ENCODE assay signal across 15 cellular contexts in genomic region chr12:52164624-52165023, GRCh38. TPM values are rescaled to one million over a fixed set of nuclear protein-coding genes. Genes with fewer than 3 reads are reported as not detected.
DNase-seq lines count a peak whose midpoint lies in the region; ATAC-seq and TF ChIP-seq lines count a peak whose summit lies in the region.
"Had no signal": no experiment of that assay in that cellular context is flagged by ENCODE, and none has a peak within 500 bp of the region (broad histone marks: within the 10 kb centered on the region; RNA-seq: fewer than 3 reads in every experiment).

No MANE protein-coding gene starts in this region.

- H4K8ac ChIP-seq in mesendoderm (ENCODE audit: low read depth, low read length) = no peak overlapping the region

- H3K27ac ChIP-seq in KMS-11 (no peak overlapping the region), SJSA1 (peak overlapping the region; percentile 73), mesendoderm (ENCODE audit: low read depth, low read length) (no peak overlapping the region)
- H3K27ac ChIP-seq: brain microvascular endothelial cell, dorsolateral prefrontal cortex had no signal

- intact Hi-C loops in activated CD4-positive, alpha-beta T cell treated with anti-CD3 and anti-CD28 coated beads for 36 hours (cut with DNase I, micrococcal nuclease) = no loop called here

- ATAC-seq in GM19397 (IDR thresholded peaks at IDR 0.05; ENCODE audit: unreplicated experiment) = no peak
- no peak for ATAC-seq in GM21447 (IDR thresholded peaks at IDR 0.05; ENCODE audit: unreplicated experiment)
- ATAC-seq in activated CD4-positive, alpha-beta T cell treated with anti-CD3 and anti-CD28 coated beads for 36 hours = no peak

- TF ChIP-seq CTCF in KMS-11 (conservative IDR thresholded peaks at IDR 0.05; ENCODE audit: low read depth, low read length) = no peak

- no peak overlapping the region for H3K4me2 ChIP-seq in KMS-11
- H3K4me2 ChIP-seq in mesendoderm (ENCODE audit: low read length) = no peak overlapping the region

- H3K4me1 ChIP-seq in KMS-11 (ENCODE audit: low read depth, poor library complexity, severe bottlenecking) (peaks cover 7% of the 10 kb centered on the region), SJSA1 (replicated peaks) (peaks cover 59% of the 10 kb centered on the region), mesendoderm (ENCODE audit: control insufficient read depth, low read depth, low read length) (peaks cover 1% of the 10 kb centered on the region)

- H3K36me3 Mint-ChIP-seq in activated CD4-positive, alpha-beta T cell treated with anti-CD3 and anti-CD28 coated beads for 36 hours (ENCODE audit: low read depth) = no peaks in the 10 kb centered on the region
- H3K36me3 Mint-ChIP-seq: activated naive CD8-positive, alpha-beta T cell treated with anti-CD3 and anti-CD28 coated beads for 36 hours had no signal

- H3K27me3 ChIP-seq in KMS-11 (ENCODE audit: insufficient read depth, low read depth) (no peaks in the 10 kb centered on the region), SJSA1 (replicated peaks) (no peaks in the 10 kb centered on the region), mesendoderm (ENCODE audit: insufficient read depth, low read length, poor library complexity) (no peaks in the 10 kb centered on the region)
- H3K27me3 ChIP-seq: brain microvascular endothelial cell, dorsolateral prefrontal cortex, pancreas had no signal

- H2BK15ac ChIP-seq in mesendoderm (replicated peaks; ENCODE audit: low read depth) = no peak overlapping the region

- no peak overlapping the region for H3K4me3 Mint-ChIP-seq in activated CD4-positive, alpha-beta T cell treated with anti-CD3 and anti-CD28 coated beads for 36 hours
- H3K4me3 Mint-ChIP-seq: activated B cell treated with CpG ODN at 0.5 μM for 24 hours; activated naive CD8-positive, alpha-beta T cell treated with anti-CD3 and anti-CD28 coated beads for 36 hours; activated T-helper 1 cell treated with anti-CD3 and anti-CD28 coated beads, Interleukin-12 subunit alpha, Interleukin-12 subunit beta, Interleukin-2, Interleukin-4 antibody, amounts not matched to agents 30 ng/mL and 10 ng/mL and 1 ng/mL, durations not matched to agents 14 hours and 24 hours and 36 hours; T-helper 2 cell treated with Interferon-gamma antibody and Interleukin-4, amounts not matched to agents 5 μg/mL and 100 μg/mL, for 36 hours had no signal

- no peaks in the 10 kb centered on the region for H3K79me1 ChIP-seq in mesendoderm (ENCODE audit: low read length)

- DNase-seq in Caki2 (ENCODE audit: low read depth) (peak; percentile 37), SJSA1 (ENCODE audit: low read depth in 1 of 2, low spot score in 2 of 2) (peak; percentile 95 to 98), mesendoderm (peak; percentile 84), activated T-cell treated with anti-CD3 and anti-CD28 coated beads for 4 hours (no peak)
- no peak for DNase-seq in activated CD4-positive, alpha-beta T cell treated with anti-CD3 and anti-CD28 coated beads for 36 hours
- DNase-seq: activated B cell treated with CpG ODN at 0.5 μM for 24 hours had no signal

- H3K27me3 Mint-ChIP-seq in activated CD4-positive, alpha-beta T cell treated with anti-CD3 and anti-CD28 coated beads for 36 hours = no peaks in the 10 kb centered on the region
- H3K27me3 Mint-ChIP-seq: activated naive CD8-positive, alpha-beta T cell treated with anti-CD3 and anti-CD28 coated beads for 36 hours had no signal

- H3K18ac ChIP-seq in mesendoderm (ENCODE audit: low read length) = no peak overlapping the region

- H3K79me2 ChIP-seq in KMS-11 (ENCODE audit: insufficient read depth, low read depth) (no peaks in the 10 kb centered on the region), mesendoderm (ENCODE audit: control insufficient read depth, insufficient read depth, low read length) (no peaks in the 10 kb centered on the region)

- no peaks in the 10 kb centered on the region for H3K9me3 Mint-ChIP-seq in activated CD4-positive, alpha-beta T cell treated with anti-CD3 and anti-CD28 coated beads for 36 hours (ENCODE audit: low read depth)
- H3K9me3 Mint-ChIP-seq: activated B cell treated with CpG ODN at 0.5 μM for 24 hours; activated naive CD8-positive, alpha-beta T cell treated with anti-CD3 and anti-CD28 coated beads for 36 hours; activated T-helper 1 cell treated with anti-CD3 and anti-CD28 coated beads, Interleukin-12 subunit alpha, Interleukin-12 subunit beta, Interleukin-2, Interleukin-4 antibody, amounts not matched to agents 30 ng/mL and 10 ng/mL and 1 ng/mL, durations not matched to agents 14 hours and 24 hours and 36 hours; T-helper 2 cell treated with Interferon-gamma antibody and Interleukin-4, amounts not matched to agents 5 μg/mL and 100 μg/mL, for 36 hours had no signal

- H2BK120ac ChIP-seq in mesendoderm (ENCODE audit: low read depth, low read length) = no peak overlapping the region

- no peak overlapping the region for H4K5ac ChIP-seq in mesendoderm (ENCODE audit: low read length)

- H2AK5ac ChIP-seq in mesendoderm (ENCODE audit: low read length) = no peak overlapping the region

- CTCF ChIA-PET in activated CD4-positive, alpha-beta T cell treated with anti-CD3 and anti-CD28 coated beads for 36 hours (lab: Charles Lee) = interaction anchor here (1.1 to 1.5 kb wide), 3 partner anchors 8 to 729 kb away, joined by 3 read pairs; no protein-coding TSS in a partner anchor

- H3K4me3 ChIP-seq in KMS-11 (IDR thresholded peaks at IDR 0.05; ENCODE audit: insufficient read depth, low read depth, low read length) (no peak overlapping the region), SJSA1 (no peak overlapping the region), mesendoderm (ENCODE audit: low read length) (no peak overlapping the region)
- H3K4me3 ChIP-seq: dorsolateral prefrontal cortex, pancreas had no signal

- no peak overlapping the region for H3K56ac ChIP-seq in mesendoderm (ENCODE audit: low read length)

- POLR2A ChIA-PET in activated CD4-positive, alpha-beta T cell treated with anti-CD3 and anti-CD28 coated beads for 36 hours (lab: Charles Lee) = no interaction called here

- no peaks in the 10 kb centered on the region for H4K20me1 ChIP-seq in KMS-11 (ENCODE audit: insufficient read depth)

- H3K9ac ChIP-seq in KMS-11 (no peak overlapping the region), mesendoderm (ENCODE audit: low read length) (no peak overlapping the region)

- peak overlapping the region; percentile 5 for H3K4ac ChIP-seq in mesendoderm (ENCODE audit: low read depth, low read length)

- H3K36me3 ChIP-seq in KMS-11 (ENCODE audit: insufficient read depth) = no peaks in the 10 kb centered on the region
- H3K36me3 ChIP-seq in SJSA1 = no peaks in the 10 kb centered on the region
- no peaks in the 10 kb centered on the region for H3K36me3 ChIP-seq in mesendoderm (ENCODE audit: control insufficient read depth, insufficient read depth, low read length)
- H3K36me3 ChIP-seq: brain microvascular endothelial cell, pancreas had no signal

- H3K27ac Mint-ChIP-seq in activated CD4-positive, alpha-beta T cell treated with anti-CD3 and anti-CD28 coated beads for 36 hours = no peak overlapping the region
- H3K27ac Mint-ChIP-seq: activated B cell treated with CpG ODN at 0.5 μM for 24 hours; activated naive CD8-positive, alpha-beta T cell treated with anti-CD3 and anti-CD28 coated beads for 36 hours; activated T-helper 1 cell treated with anti-CD3 and anti-CD28 coated beads, Interleukin-12 subunit alpha, Interleukin-12 subunit beta, Interleukin-2, Interleukin-4 antibody, amounts not matched to agents 30 ng/mL and 10 ng/mL and 1 ng/mL, durations not matched to agents 14 hours and 24 hours and 36 hours; T-helper 2 cell treated with Interferon-gamma antibody and Interleukin-4, amounts not matched to agents 5 μg/mL and 100 μg/mL, for 36 hours had no signal

- no peaks in the 10 kb centered on the region for H3K9me3 ChIP-seq in SJSA1 (replicated peaks)
- H3K9me3 ChIP-seq: pancreas had no signal

- H2BK5ac ChIP-seq in mesendoderm (ENCODE audit: low read length) = no peak overlapping the region

- no peak overlapping the region for H3K23ac ChIP-seq in mesendoderm (ENCODE audit: low read length)

- in situ Hi-C loops in Caki2 (cut with HindIII; ENCODE audit: low pct_unique_long_range_greater_than_20kb, low sequenced_read_pairs) = no loop called here

- peaks cover 11% of the 10 kb centered on the region for H3K4me1 Mint-ChIP-seq in activated CD4-positive, alpha-beta T cell treated with anti-CD3 and anti-CD28 coated beads for 36 hours
- H3K4me1 Mint-ChIP-seq: activated B cell treated with CpG ODN at 0.5 μM for 24 hours had no signal

- H2AFZ ChIP-seq in KMS-11 (ENCODE audit: low read depth) = peak overlapping the region; percentile 49; the same call in 1 of the 2 replicates

- WGBS in mesendoderm (ENCODE audit: extremely low coverage, insufficient coverage, low lambda C conversion rate) = no CpG with 5 or more reads among the region's 13 CpGs

RNA-seq across cellular contexts. Expression of gene KRT80, which starts 27.2 kb away (rescaled TPM):
- 31.6 and 33.0 TPM in 2 replicates for total RNA-seq in Caki2 (2014; rRNA removed; shearing (Covaris generic); ENCODE audit: low replicate concordance)
- total RNA-seq in SJSA1 (2014; rRNA removed; shearing (Covaris generic)) = 1.5 and 4.0 TPM in 2 replicates
- polyA plus RNA-seq in mesendoderm (2013, experiment 1 of 2) = 0.21 TPM
- polyA plus RNA-seq in mesendoderm (2013, experiment 2 of 2) = 0.24 TPM
- not detected for total RNA-seq in activated CD4-positive, alpha-beta T cell treated with anti-CD3 and anti-CD28 coated beads for 36 hours
- total RNA-seq: activated B cell treated with CpG ODN at 0.5 μM for 24 hours; activated naive CD8-positive, alpha-beta T cell treated with anti-CD3 and anti-CD28 coated beads for 36 hours; activated T-helper 1 cell treated with anti-CD3 and anti-CD28 coated beads, Interleukin-12 subunit alpha, Interleukin-12 subunit beta, Interleukin-2, Interleukin-4 antibody, amounts not matched to agents 30 ng/mL and 10 ng/mL and 1 ng/mL, durations not matched to agents 14 hours and 24 hours and 36 hours had no signal

Comparison
In these comparisons a context has a peak if more than half of its experiments do, and no peak if none do; other contexts are left out.
1. DNase-seq: peak in Caki2 (single experiment), SJSA1 (2 of 2) and mesendoderm (single experiment); none in activated T-cell treated with anti-CD3 and anti-CD28 coated beads for 4 hours (single experiment) and activated CD4-positive, alpha-beta T cell treated with anti-CD3 and anti-CD28 coated beads for 36 hours (single experiment).